ENCODE assay signal across 31 cellular contexts in genomic region chr7:117785431-117785830, GRCh38.
"Had no signal": no experiment of that assay in that cellular context is flagged by ENCODE, and none has a peak within 500 bp of the region (broad histone marks: within the 10 kb centered on the region; RNA-seq: fewer than 3 reads in every experiment).

No MANE protein-coding gene starts in this region.

- FAIRE-seq: astrocyte, TTC549 had no signal

- H3K27me3 ChIP-seq: adrenal gland, body of pancreas, brain microvascular endothelial cell, breast epithelium had no signal

- H3K27ac ChIP-seq: adrenal gland, body of pancreas, brain microvascular endothelial cell, breast epithelium, VCaP had no signal

- H3K9me3 ChIP-seq: adrenal gland, body of pancreas, breast epithelium had no signal

- H3K4me1 ChIP-seq: adrenal gland, body of pancreas, breast epithelium had no signal

- H3K36me3 ChIP-seq: adrenal gland, brain microvascular endothelial cell, breast epithelium had no signal

- H3K4me3 ChIP-seq: adrenal gland, body of pancreas, breast epithelium had no signal

- DNase-seq: activated B cell treated with CpG ODN at 0.5 μM for 24 hours; activated CD4-positive, alpha-beta memory T cell treated with anti-CD3 and anti-CD28 coated beads for 36 hours; activated CD4-positive, alpha-beta T cell treated with anti-CD3 and anti-CD28 coated beads for 4 hours; activated CD4-positive, alpha-beta T cell treated with anti-CD3 and anti-CD28 coated beads, Interleukin-2, amount 10 ng/mL, durations not matched to agents 24 days and 14 days; activated CD4-positive, alpha-beta T cell treated with anti-CD3 and anti-CD28 coated beads, Interleukin-2, amount 50 U/mL, for 1 hour; activated CD4-positive, alpha-beta T cell treated with anti-CD3 and anti-CD28 coated beads, Interleukin-2, amount 50 U/mL, for 4 hours; activated CD4-positive, CD25-positive, alpha-beta regulatory T cell treated with anti-CD3 and anti-CD28 coated beads, Interleukin-2, amount 50 U/mL, for 72 hours; activated CD8-positive, alpha-beta memory T cell treated with anti-CD3 and anti-CD28 coated beads, Interleukin-2, amount 50 U/mL, for 4 hours; activated CD8-positive, alpha-beta T cell treated with anti-CD3 and anti-CD28 coated beads for 36 hours; activated effector memory CD4-positive, alpha-beta T cell treated with anti-CD3 and anti-CD28 coated beads, Interleukin-2, amount 50 U/mL, for 16 hours; activated gamma-delta T cell treated with Interleukin-2 at 50 U/mL for 16 hours; activated naive CD4-positive, alpha-beta T cell; activated naive CD4-positive, alpha-beta T cell treated with anti-CD3 and anti-CD28 coated beads for 36 hours; activated naive CD4-positive, alpha-beta T cell treated with anti-CD3 and anti-CD28 coated beads, Interleukin-2, amount 50 U/mL, for 16 hours; activated naive CD8-positive, alpha-beta T cell treated with anti-CD3 and anti-CD28 coated beads for 36 hours; activated T-cell treated with anti-CD3 and anti-CD28 coated beads for 4 hours; activated T-cell treated with anti-CD3 and anti-CD28 coated beads, Interleukin-2, amount 50 U/mL, for 1 hour; activated T-cell treated with anti-CD3 and anti-CD28 coated beads, Interleukin-2, amount 50 U/mL, for 4 hours; activated T-cell treated with anti-CD3 and anti-CD28 coated beads, Interleukin-2, amount 50 U/mL, for 72 hours; adrenal gland; amniotic stem cell; aorta; body of pancreas; brain microvascular endothelial cell; central memory CD4-positive, alpha-beta T cell; T-helper 2 cell; T-helper 9 cell had no signal
